ENCODE assay signal across 23 cellular contexts in the genomic region with DNA sequence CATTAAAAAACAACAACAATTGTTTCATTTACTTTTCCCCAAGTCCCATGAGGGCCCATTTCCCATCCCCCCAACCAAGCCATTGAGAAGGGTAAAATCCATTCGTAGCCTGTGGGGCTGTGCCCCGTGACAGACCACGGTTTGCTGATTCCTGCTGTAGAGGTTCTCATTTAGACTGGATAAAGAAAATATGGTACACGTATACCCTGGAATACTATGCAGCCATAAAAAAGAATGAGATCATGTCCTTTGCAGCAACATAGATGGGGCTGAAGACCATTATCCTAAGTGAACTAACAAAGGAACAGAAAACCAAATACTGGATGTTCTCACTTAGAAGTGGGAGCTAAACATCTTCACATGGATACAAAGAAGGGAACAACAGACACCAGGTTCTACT. TPM values are rescaled to one million over a fixed set of nuclear protein-coding genes. Genes with fewer than 3 reads are reported as not detected.
DNase-seq lines count a peak whose midpoint lies in the region; ATAC-seq, FAIRE-seq and TF ChIP-seq lines count a peak whose summit lies in the region.
"Had no signal": no experiment of that assay in that cellular context is flagged by ENCODE, and none has a peak within 500 bp of the region (broad histone marks: within the 10 kb centered on the region; RNA-seq: fewer than 3 reads in every experiment).

No MANE protein-coding gene starts in this region.

- TF ChIP-seq CTCF in HEK293 (tag by site-specific recombination; IDR thresholded peaks at IDR 0.05) = no peak
- no peak for TF ChIP-seq CTCF in K562 (IDR thresholded peaks at IDR 0.05 in 2 of 3, conservative IDR thresholded peaks at IDR 0.05 in 1 of 3; ENCODE audit: insufficient read depth in 2 of 3, low read depth in 1 of 3, low read length in 3 of 3)

- no peaks in the 10 kb centered on the region for H4K20me1 ChIP-seq in K562 (replicated peaks; ENCODE audit: control insufficient read depth, insufficient read depth, low read length)
- H4K20me1 ChIP-seq: BLaER1 had no signal

- WGBS in K562 (ENCODE audit: insufficient coverage, low coverage, missing lambda C conversion rate) = 4% methylated on average over 4 of the region's 4 CpGs

- no peak for ATAC-seq in Right ventricle myocardium inferior
- no peak for ATAC-seq in K562

- DNase-seq in cardiac septum (ENCODE audit: low spot score) = peak; percentile 15
- DNase-seq in Right ventricle myocardium inferior (ENCODE audit: missing footprints) = no peak
- DNase-seq in K562 (ENCODE audit: extremely low read depth in 1 of 4, low spot score in 3 of 4) = no peak
- no peak for DNase-seq in retina
- no peak for DNase-seq in NCI-H69 (lab: John Stamatoyannopoulos, UW)
- DNase-seq: 8988T; ACHN; BE2C; C1 segment of cervical spinal cord; Caco-2; Calu3; CD4-positive, alpha-beta memory T cell; CD4-positive, CD25-positive, alpha-beta regulatory T cell; CD8-positive, alpha-beta memory T cell; DMS79 treated with DMSO at 0.1 percent for 48 hours; GF-D8 had no signal

- no peak overlapping the region for H2AFZ ChIP-seq in K562 (ENCODE audit: low read depth, low read length)

- H3K4me2 ChIP-seq in K562 (ENCODE audit: insufficient read depth, low read length) = no peak overlapping the region
- H3K4me2 ChIP-seq: BLaER1 had no signal

- H3K27ac ChIP-seq in HEK293 (ENCODE audit: extremely low read depth, low read depth, low read length) (no peak overlapping the region), K562 (ENCODE audit: extremely low read depth, low read depth, low read length) (no peak overlapping the region)
- H3K27ac ChIP-seq: BLaER1 had no signal

- no peak overlapping the region for H3K9ac ChIP-seq in K562 (ENCODE audit: insufficient read depth in 1 of 2, low read depth in 2 of 2, low read length in 2 of 2)
- H3K9ac ChIP-seq: BLaER1 had no signal

- intact Hi-C loops in cardiac septum (cut with DNase I) = no loop called here
- intact Hi-C loops in Right ventricle myocardium inferior (cut with DNase I) = no loop called here
- intact Hi-C loops in K562 (cut with micrococcal nuclease) = no loop called here

- no peak for TF ChIP-seq RAD21 in K562 (CRISPR knock-in tag; conservative IDR thresholded peaks at IDR 0.05 in 1 of 2, IDR thresholded peaks at IDR 0.05 in 1 of 2)

- in situ Hi-C loops in K562 (cut with MboI) = no loop called here

- H3K4me3 ChIP-seq in HEK293 (ENCODE audit: low read depth, low read length) (no peak overlapping the region), K562 (no peak overlapping the region)
- H3K4me3 ChIP-seq: BLaER1 had no signal

- H3K9me3 ChIP-seq in HEK293 (ENCODE audit: control insufficient read depth, insufficient read depth, low read depth, low read length) = no peaks in the 10 kb centered on the region
- no peaks in the 10 kb centered on the region for H3K9me3 ChIP-seq in K562 (replicated peaks; ENCODE audit: control insufficient read depth, insufficient read depth, low read depth, low read length)
- H3K9me3 ChIP-seq: BE2C, BLaER1, Caco-2 had no signal

- H3K27me3 ChIP-seq in K562 (ENCODE audit: control insufficient read depth in 2 of 2, insufficient read depth in 2 of 2, low read length in 2 of 2) = peaks cover 3 to 13% of the 10 kb centered on the region in 2 experiments; a peak in 3 of 5 replicates
- H3K27me3 ChIP-seq: BE2C, BLaER1 had no signal

- H3K79me2 ChIP-seq in K562 (ENCODE audit: control insufficient read depth, insufficient read depth, low read length) = no peaks in the 10 kb centered on the region

- no peaks in the 10 kb centered on the region for H3K9me1 ChIP-seq in K562 (ENCODE audit: control insufficient read depth, insufficient read depth, low read length)

- H3K36me3 ChIP-seq in HEK293 (ENCODE audit: control insufficient read depth in 2 of 2, insufficient read depth in 1 of 2, low read length in 2 of 2) (no peaks in the 10 kb centered on the region), K562 (ENCODE audit: control insufficient read depth, insufficient read depth, low read length) (no peaks in the 10 kb centered on the region)
- H3K36me3 ChIP-seq: BE2C, BLaER1 had no signal

- no peak for FAIRE-seq in K562 (lab: Jason Lieb, UNC)
- FAIRE-seq: A204.1, D721Med, G401.6, GM12891, GM19239 had no signal

- TF ChIP-seq EP300 in K562 (IDR thresholded peaks at IDR 0.05; ENCODE audit: low read length) = no peak

- no peaks in the 10 kb centered on the region for H3K4me1 ChIP-seq in HEK293 (ENCODE audit: control insufficient read depth, insufficient read depth, low read length)
- peaks cover 0 to 6% of the 10 kb centered on the region in 2 experiments; a peak in 1 of 5 replicates for H3K4me1 ChIP-seq in K562 (replicated peaks in 1 of 2; ENCODE audit: control insufficient read depth in 2 of 2, insufficient read depth in 2 of 2, low read length in 2 of 2)
- H3K4me1 ChIP-seq: BE2C, BLaER1, Caco-2 had no signal

- CTCF ChIA-PET in HEK293 (lab: Yijun Ruan, JAX) = interaction anchor here (0.6 kb wide), 1 partner anchor 17 kb away, joined by 4 read pairs; no protein-coding TSS in a partner anchor
- CTCF ChIA-PET in K562 (lab: Yijun Ruan, JAX; ENCODE audit: low intra/inter-chr PET ratio) = no interaction called here

- BruUV-seq in K562 (replicated peaks; lab: Mats Ljungman, UMichigan) = no TSS peak

- POLR2A ChIA-PET in HEK293 (lab: Yijun Ruan, JAX) (no interaction called here), K562 (lab: Yijun Ruan, JAX) (no interaction called here)

- TF ChIP-seq POLR2A in K562 (conservative IDR thresholded peaks at IDR 0.05) = no peak

TF ChIP-seq in HEK293, 187 proteins besides CTCF, POLR2A, EP300 and RAD21:
- peak; percentile 80; the same call in 1 of the 2 replicates for TF ChIP-seq ZNF146 (tag by site-specific recombination; IDR thresholded peaks at IDR 0.05)
- TF ChIP-seq GLIS1 (tag by site-specific recombination; IDR thresholded peaks at IDR 0.05) = no peak
- TF ChIP-seq, protein P1, sequence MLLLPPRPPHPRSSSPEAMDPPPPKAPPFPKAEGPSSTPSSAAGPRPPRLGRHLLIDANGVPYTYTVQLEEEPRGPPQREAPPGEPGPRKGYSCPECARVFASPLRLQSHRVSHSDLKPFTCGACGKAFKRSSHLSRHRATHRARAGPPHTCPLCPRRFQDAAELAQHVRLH (tag by site-specific recombination; IDR thresholded peaks at IDR 0.05) = 0 out of 2 replicates have a peak, but pooled peaks have one; percentile 39

TF ChIP-seq in K562, 482 proteins besides CTCF, POLR2A, EP300 and RAD21:
- no peak for TF ChIP-seq ZNF384 (IDR thresholded peaks at IDR 0.05; ENCODE audit: low read depth, low read length)
- TF ChIP-seq RBM25 (IDR thresholded peaks at IDR 0.05; ENCODE audit: low read depth, low read length, severe bottlenecking) = peak; percentile 58
- TF ChIP-seq ZNF146 (CRISPR knock-in tag; IDR thresholded peaks at IDR 0.05; ENCODE audit: unreplicated experiment) = peak; percentile 92
- TF ChIP-seq, protein P2, sequence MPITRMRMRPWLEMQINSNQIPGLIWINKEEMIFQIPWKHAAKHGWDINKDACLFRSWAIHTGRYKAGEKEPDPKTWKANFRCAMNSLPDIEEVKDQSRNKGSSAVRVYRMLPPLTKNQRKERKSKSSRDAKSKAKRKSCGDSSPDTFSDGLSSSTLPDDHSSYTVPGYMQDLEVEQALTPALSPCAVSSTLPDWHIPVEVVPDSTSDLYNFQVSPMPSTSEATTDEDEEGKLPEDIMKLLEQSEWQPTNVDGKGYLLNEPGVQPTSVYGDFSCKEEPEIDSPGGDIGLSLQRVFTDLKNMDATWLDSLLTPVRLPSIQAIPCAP (CRISPR knock-in tag; IDR thresholded peaks at IDR 0.05; ENCODE audit: borderline replicate concordance) = no peak
- TF ChIP-seq BCOR (IDR thresholded peaks at IDR 0.05) = 0 out of 2 replicates have a peak, but pooled peaks have one; percentile 41
- no peak for TF ChIP-seq ZNF830 (CRISPR knock-in tag; IDR thresholded peaks at IDR 0.05)
- 0 out of 4 replicates have a peak, but pooled peaks of 1 of the 2 experiments have one; percentile 9 for TF ChIP-seq KDM1A (IDR thresholded peaks at IDR 0.05)

RNA-seq across cellular contexts. Expression of a gene that starts 44.9 kb away (rescaled TPM):
- 4.3 TPM for total RNA-seq in cardiac septum
- total RNA-seq in Right ventricle myocardium inferior = 4.3 TPM
- 23.2 and 45.5 TPM in 2 replicates for total RNA-seq in K562 (2011; cell fraction: chromatin; rRNA removed; ENCODE audit: low replicate concordance)
- total RNA-seq in K562 (2011; cell fraction: nucleolus; rRNA removed) = 23.9 and 27.2 TPM in 2 replicates
- total RNA-seq in K562 (2011; cell fraction: nucleoplasm; rRNA removed) = 21.1 and 22.8 TPM in 2 replicates
- 6.9 and 7.8 TPM in 2 replicates for total RNA-seq in K562 (2014; rRNA removed)
- 3.1 and 3.2 TPM in 2 replicates for total RNA-seq in K562 (2014; rRNA removed; fragmentation: Illumina TruSeq; extraction: Trizol)
- total RNA-seq in K562 (2015; rRNA removed; fragmentation: Illumina TruSeq; extraction: Trizol) = 5.0 and 5.1 TPM in 2 replicates
- 9.5 and 11.2 TPM in 2 replicates for total RNA-seq in K562 (2021)
- 8.9 and 10.0 TPM in 2 replicates for polyA plus RNA-seq in K562 (2011; rRNA removed)
- polyA plus RNA-seq in K562 (2011; cell fraction: cytosol; rRNA removed) = 9.5 and 9.8 TPM in 2 replicates
- 42.7 and 51.9 TPM in 2 replicates for polyA plus RNA-seq in K562 (2011; cell fraction: nucleus; rRNA removed)
- polyA plus RNA-seq in K562 (2012) = 4.8 and 8.8 TPM in 2 replicates
- 5.1 and 5.4 TPM in 2 replicates for polyA plus RNA-seq in K562 (2014; fragmentation: Illumina TruSeq; extraction: Trizol)
- 1 to 10 TPM in 1 of 2 experiments, under 1 TPM in 1; 0.66 to 1.4 TPM for polyA plus RNA-seq in K562 (2014; fragmentation: Nextera tagmentation; extraction: Ambion mirVana)
- polyA plus RNA-seq in K562 (2014; rRNA removed) = 9.3 and 10.2 TPM in 2 replicates
- 4.7 and 5.2 TPM in 2 replicates for polyA minus RNA-seq in K562 (2011; rRNA and poly(A)+ RNA removed)
- polyA minus RNA-seq in K562 (2011; cell fraction: cytosol; rRNA and poly(A)+ RNA removed) = 4.0 and 4.6 TPM in 2 replicates
- polyA minus RNA-seq in K562 (2011; cell fraction: nucleus; rRNA and poly(A)+ RNA removed) = 9.8 and 14.9 TPM in 2 replicates
